In genomic region chr19:10271543-10272086, GRCh38 we compare ENCODE assay signal across 8 cellular contexts. TPM values are rescaled to one million over a fixed set of nuclear protein-coding genes. Genes with fewer than 3 reads are reported as not detected.
A peak's percentile ranks its signal among the peaks of the same experiment; 100 is the strongest.
DNase-seq lines count a peak whose midpoint lies in the region; ATAC-seq and TF ChIP-seq lines count a peak whose summit lies in the region.

No MANE protein-coding gene starts in this region.

- H3K27me3 Mint-ChIP-seq in activated naive CD4-positive, alpha-beta T cell treated with anti-CD3 and anti-CD28 coated beads, Interleukin-2, amount 10 ng/mL, durations not matched to agents 7 days and 5 days = peaks cover 13% of the 10 kb centered on the region

- H3K9me3 ChIP-seq in right lobe of liver (no peaks in the 10 kb centered on the region), tibial artery (no peaks in the 10 kb centered on the region)

- CTCF ChIA-PET in activated naive CD4-positive, alpha-beta T cell treated with anti-CD3 and anti-CD28 coated beads, Interleukin-2, amount 10 ng/mL, durations not matched to agents 7 days and 5 days (lab: Charles Lee) = interaction anchor here (0.6 to 7.3 kb wide), 18 partner anchors 9 to 281 kb away, joined by 3 to 133 read pairs (median 6); partner anchors contain the start of genes ICAM4, ICAM5, RAVER1 and TYK2

- peak; percentile 13 for ATAC-seq in HG03460 (IDR thresholded peaks at IDR 0.05; ENCODE audit: unreplicated experiment)
- ATAC-seq in right lobe of liver = peak in 2 of 4 donors; percentile 0 to 5

- peak overlapping the region; percentile 89 for H3K27ac Mint-ChIP-seq in activated naive CD4-positive, alpha-beta T cell treated with anti-CD3 and anti-CD28 coated beads, Interleukin-2, amount 10 ng/mL, durations not matched to agents 7 days and 5 days

- TF ChIP-seq POLR2A in right lobe of liver (IDR thresholded peaks at IDR 0.05) = no peak

- H3K4me3 Mint-ChIP-seq in activated naive CD4-positive, alpha-beta T cell treated with anti-CD3 and anti-CD28 coated beads, Interleukin-2, amount 10 ng/mL, durations not matched to agents 7 days and 5 days = peak overlapping the region; percentile 79

- DNase-seq in activated naive CD4-positive, alpha-beta T cell treated with Interleukin-2 at 50 U/mL for 16 hours = peak; percentile 49
- no peak for DNase-seq in activated naive CD4-positive, alpha-beta T cell (lab: John Stamatoyannopoulos, UW)
- peak; percentile 38 for DNase-seq in activated naive CD4-positive, alpha-beta T cell treated with anti-CD3 and anti-CD28 coated beads, Interleukin-2, amount 10 ng/mL, durations not matched to agents 7 days and 5 days
- DNase-seq in right lobe of liver (peak; percentile 39 to 65 (median 56)), tibial artery (no peak), amniotic stem cell (lab: John Stamatoyannopoulos, UW) (no peak), foreskin melanocyte (no peak)

- H3K36me3 ChIP-seq in right lobe of liver (peaks cover 0 to 20% (median 8%) of the 10 kb centered on the region in 4 donors), tibial artery (peaks cover 0 to 9% (median 6%) of the 10 kb centered on the region in 3 donors)

- peak overlapping the region; percentile 87 to 90 (median 89) for H3K27ac ChIP-seq in right lobe of liver
- peak overlapping the region; percentile 53 to 61 for H3K27ac ChIP-seq in tibial artery

- peak overlapping the region; percentile 69 to 74 (median 71) for H3K4me3 ChIP-seq in right lobe of liver
- peak overlapping the region; percentile 43 to 47 for H3K4me3 ChIP-seq in tibial artery

- H3K4me1 Mint-ChIP-seq in activated naive CD4-positive, alpha-beta T cell treated with anti-CD3 and anti-CD28 coated beads, Interleukin-2, amount 10 ng/mL, durations not matched to agents 7 days and 5 days = peaks cover 43% of the 10 kb centered on the region

- WGBS in right lobe of liver (ENCODE audit: insufficient coverage, low coverage, low lambda C conversion rate, missing lambda C conversion rate) = 28% methylated on average over 2 of the region's 12 CpGs

- intact Hi-C loops in right lobe of liver (cut with DNase I) = loop anchor here in 1 of 2 donors (5.0 kb wide), 1 partner anchor 121 kb away; no protein-coding TSS in a partner anchor
- intact Hi-C loops in tibial artery (cut with DNase I; ENCODE audit: low total_unique reads) = no loop called here

- no peaks in the 10 kb centered on the region for H3K9me3 Mint-ChIP-seq in activated naive CD4-positive, alpha-beta T cell treated with anti-CD3 and anti-CD28 coated beads, Interleukin-2, amount 10 ng/mL, durations not matched to agents 7 days and 5 days

- no peak for TF ChIP-seq CTCF in right lobe of liver (IDR thresholded peaks at IDR 0.05)
- no peak for TF ChIP-seq CTCF in tibial artery (IDR thresholded peaks at IDR 0.05)

- H3K4me1 ChIP-seq in right lobe of liver = peaks cover 0 to 14% (median 3%) of the 10 kb centered on the region in 4 donors
- H3K4me1 ChIP-seq in tibial artery = peaks cover 0 to 20% (median 18%) of the 10 kb centered on the region in 4 donors

- H3K36me3 Mint-ChIP-seq in activated naive CD4-positive, alpha-beta T cell treated with anti-CD3 and anti-CD28 coated beads, Interleukin-2, amount 10 ng/mL, durations not matched to agents 7 days and 5 days = peaks cover 10% of the 10 kb centered on the region

- H3K27me3 ChIP-seq in right lobe of liver (no peaks in the 10 kb centered on the region), tibial artery (peaks cover 0 to 42% of the 10 kb centered on the region in 2 donors)

RNA-seq across cellular contexts. Expression of gene ICAM1, which starts 0.7 kb away (rescaled TPM):
- 100 to 1,000 TPM in 1 of 6 experiments, 10 to 100 TPM in 4, 1 to 10 TPM in 1; 4.6 to 186 (median 38.5) TPM for total RNA-seq in right lobe of liver

RNA-seq across cellular contexts. Expression of gene ICAM4, which starts 15.1 kb away (rescaled TPM):
- 1 to 10 TPM in 1 of 6 experiments, under 1 TPM in 2, not detected in 3; 0.62 to 1.6 (median 0.80) TPM for total RNA-seq in right lobe of liver

RNA-seq across cellular contexts. Expression of gene ICAM5, which starts 18.1 kb away (rescaled TPM):
- under 1 TPM in 3 of 6 experiments, not detected in 3; 0.06 to 0.27 (median 0.24) TPM for total RNA-seq in right lobe of liver

RNA-seq across cellular contexts. Expression of gene MRPL4, which starts 19.6 kb away (rescaled TPM):
- 100 to 1,000 TPM in 1 of 6 experiments, 10 to 100 TPM in 5; 33.7 to 109 (median 38.2) TPM for total RNA-seq in right lobe of liver

RNA-seq across cellular contexts. Expression of gene ZGLP1, which starts 38.0 kb away (rescaled TPM):
- total RNA-seq in right lobe of liver = 1 to 10 TPM in 5 of 6 experiments, under 1 TPM in 1; 0.62 to 4.4 (median 1.5) TPM

Comparison
In these comparisons a context has a peak if more than half of its experiments do, and no peak if none do; other contexts are left out.
1. DNase-seq: peak in activated naive CD4-positive, alpha-beta T cell treated with Interleukin-2 at 50 U/mL for 16 hours (single experiment), activated naive CD4-positive, alpha-beta T cell treated with anti-CD3 and anti-CD28 coated beads, Interleukin-2, amount 10 ng/mL, durations not matched to agents 7 days and 5 days (single experiment) and right lobe of liver (3 of 3); none in activated naive CD4-positive, alpha-beta T cell (0 of 4), tibial artery (0 of 2), amniotic stem cell (single experiment) and foreskin melanocyte (single experiment).